1 cellular context compared by ENCODE assay signal in genomic region chr2:64142817-64143153, GRCh38.
TF ChIP-seq lines count a peak whose summit lies in the region.

No MANE protein-coding gene starts in this region.

TF ChIP-seq in GM12878, 131 proteins besides CTCF, POLR2A, EP300 and RAD21 (continued from another document):
- no peak for TF ChIP-seq PKNOX1 (IDR thresholded peaks at IDR 0.05)
